ENCODE assay signal across 8 cellular contexts in the genomic region with DNA sequence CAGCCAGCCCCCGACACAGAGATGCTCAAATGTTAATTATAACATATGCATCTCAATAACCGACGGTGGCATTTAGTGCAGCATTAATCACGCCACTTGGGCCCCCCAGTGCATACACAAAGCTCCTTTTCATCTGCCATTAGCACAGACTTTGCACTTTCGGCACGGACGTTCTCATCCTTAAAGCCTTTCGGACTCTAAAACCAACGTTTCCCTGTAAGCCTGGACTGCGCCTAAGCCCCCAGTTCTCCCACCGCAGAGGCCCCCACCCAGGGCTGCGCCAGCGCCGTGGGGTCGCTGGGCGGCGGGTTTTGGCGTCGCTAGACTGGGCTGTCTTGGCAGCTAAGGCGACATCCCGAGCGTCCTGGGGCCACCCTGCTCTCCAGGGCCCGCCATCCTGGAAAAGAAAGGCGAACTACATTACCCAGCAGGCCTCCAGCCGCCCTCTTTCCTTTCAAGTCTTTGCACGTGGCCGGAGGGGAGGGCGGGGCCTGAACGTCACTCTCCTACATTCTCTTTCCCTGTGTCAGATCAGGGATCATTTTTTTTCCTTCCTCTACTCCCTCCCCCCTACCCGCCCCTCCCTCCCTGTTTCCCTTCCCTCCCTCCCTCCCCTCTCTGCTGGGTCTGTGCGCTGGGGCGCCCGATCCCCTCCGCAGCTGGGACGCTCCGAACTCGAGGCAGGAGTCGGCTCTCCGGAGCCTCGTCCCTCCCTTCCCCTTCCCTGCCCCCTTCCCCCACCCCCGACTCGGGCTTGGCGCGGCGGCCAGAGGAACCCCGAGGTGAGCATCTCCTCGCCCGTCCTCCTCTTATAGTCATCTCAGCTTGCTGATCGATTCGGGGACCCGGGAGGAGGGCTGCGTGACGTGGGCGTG. TPM values are rescaled to one million over a fixed set of nuclear protein-coding genes. Genes with fewer than 3 reads are reported as not detected.
A peak's percentile ranks its signal among the peaks of the same experiment; 100 is the strongest.
DNase-seq lines count a peak whose midpoint lies in the region; ATAC-seq and TF ChIP-seq lines count a peak whose summit lies in the region.

Gene CTIF (plus strand): TSS at position 501 of the 875 bp plus-strand sequence. CDS start 80,535 bp downstream, outside the sequence.

- no peak for TF ChIP-seq POLR2A in spleen (IDR thresholded peaks at IDR 0.05)

- DNase-seq in AG09309 (ENCODE audit: low read depth): peak; percentile 84
- DNase-seq in NCI-H2227 (lab: John Stamatoyannopoulos, UW; ENCODE audit: unreplicated experiment): peak; percentile 96
- DNase-seq in activated B cell treated with CpG ODN at 0.5 μM for 24 hours: peak; percentile 49
- peak; percentile 97 for DNase-seq in cerebellum (ENCODE audit: low spot score)
- DNase-seq in islet precursor cell: peak; percentile 99
- DNase-seq in spleen: peak; percentile 94

- H3K36me3 Mint-ChIP-seq in activated B cell treated with CpG ODN at 0.5 μM for 24 hours (ENCODE audit: low read depth): no peaks in the 10 kb centered on the region

- ATAC-seq in GM18909 (IDR thresholded peaks at IDR 0.05; ENCODE audit: poor library complexity, unreplicated experiment) (peak; percentile 78), HG03139 (IDR thresholded peaks at IDR 0.05; ENCODE audit: unreplicated experiment) (peak; percentile 66), activated B cell treated with CpG ODN at 0.5 μM for 24 hours (ENCODE audit: low read depth) (peak; percentile 81)

- peaks cover 0 to 24% (median 0%) of the 10 kb centered on the region in 7 donors for H3K27me3 ChIP-seq in spleen (replicated peaks in 1 of 7)

- H3K27ac Mint-ChIP-seq in activated B cell treated with CpG ODN at 0.5 μM for 24 hours: peak within 1 kb of the TSS; percentile 50

- CTCF ChIA-PET in activated B cell treated with CpG ODN at 0.5 μM for 24 hours (lab: Charles Lee): no interaction called here

- POLR2A ChIA-PET in activated B cell treated with CpG ODN at 0.5 μM for 24 hours (lab: Charles Lee): interaction anchor here (0.5 to 1.2 kb wide), 4 partner anchors 15 to 1840 kb away, joined by 3 to 6 read pairs (median 4); partner anchors contain the start of gene C18orf32

- WGBS in spleen, 5 donors: 6 to 8% (median 7%) methylated on average over 48 to 54 of the region's 54 CpGs

- no peaks in the 10 kb centered on the region for H3K36me3 ChIP-seq in spleen

- H3K9me3 ChIP-seq in spleen: no peaks in the 10 kb centered on the region

- no peaks in the 10 kb centered on the region for H3K9me3 Mint-ChIP-seq in activated B cell treated with CpG ODN at 0.5 μM for 24 hours

- peaks cover 4 to 44% (median 29%) of the 10 kb centered on the region in 6 donors for H3K4me1 ChIP-seq in spleen

- no peaks in the 10 kb centered on the region for H3K27me3 Mint-ChIP-seq in activated B cell treated with CpG ODN at 0.5 μM for 24 hours

- peak within 1 kb of the TSS; percentile 91 for H3K4me3 Mint-ChIP-seq in activated B cell treated with CpG ODN at 0.5 μM for 24 hours

- H3K4me3 ChIP-seq in AG09309 (ENCODE audit: control insufficient read depth, low read depth, low read length) (peak within 1 kb of the TSS; percentile 99), spleen (peak within 1 kb of the TSS; percentile 69 to 96 (median 82))

- peak within 1 kb of the TSS; percentile 24 to 89 (median 78) for H3K27ac ChIP-seq in spleen

- intact Hi-C loops in activated B cell treated with CpG ODN at 0.5 μM for 24 hours (cut with micrococcal nuclease): loop anchor here (1.0 to 10.0 kb wide), 5 partner anchors 126 to 1836 kb away; partner anchors contain the start of genes ACAA2, DYM and SKA1
- intact Hi-C loops in spleen (cut with DNase I; ENCODE audit: low total_unique reads): no loop called here

- peaks cover 8% of the 10 kb centered on the region for H3K4me1 Mint-ChIP-seq in activated B cell treated with CpG ODN at 0.5 μM for 24 hours

- TF ChIP-seq CTCF in AG09309 (IDR thresholded peaks at IDR 0.05; ENCODE audit: control insufficient read depth, insufficient read depth, low read depth, low read length, missing control alignments) (no peak), activated B cell treated with CpG ODN at 0.5 μM for 24 hours (IDR thresholded peaks at IDR 0.05) (no peak), spleen (IDR thresholded peaks at IDR 0.05 in 8 of 11, conservative IDR thresholded peaks at IDR 0.05 in 3 of 11) (no peak)

RNA-seq across cellular contexts. Expression of gene CTIF, which starts in this region (rescaled TPM):
- 9.3 and 9.7 TPM in 2 replicates for total RNA-seq in activated B cell treated with CpG ODN at 0.5 μM for 24 hours
- 52.4 TPM for total RNA-seq in cerebellum
- 10 to 100 TPM; 14.3 to 39.2 (median 21.6) TPM for total RNA-seq in spleen
- polyA plus RNA-seq in spleen: 10 to 100 TPM in 1 of 3 donors, 1 to 10 TPM in 2; 5.2 to 13.9 (median 7.1) TPM

Comparison
In these comparisons a context has a peak if more than half of its experiments do, and no peak if none do; other contexts are left out.
1. Peak in every context shown above with its lines: DNase-seq, ATAC-seq, H3K4me3 ChIP-seq and H3K27ac ChIP-seq.
2. DNase-seq: peak in every context shown above with its lines; median percentile 99 in islet precursor cell; 97 in cerebellum; 96 in NCI-H2227; 94 in spleen; 84 in AG09309; 49 in activated B cell treated with CpG ODN at 0.5 μM for 24 hours.